Comparison of ENCODE assay signal across 11 cellular contexts in the genomic region with DNA sequence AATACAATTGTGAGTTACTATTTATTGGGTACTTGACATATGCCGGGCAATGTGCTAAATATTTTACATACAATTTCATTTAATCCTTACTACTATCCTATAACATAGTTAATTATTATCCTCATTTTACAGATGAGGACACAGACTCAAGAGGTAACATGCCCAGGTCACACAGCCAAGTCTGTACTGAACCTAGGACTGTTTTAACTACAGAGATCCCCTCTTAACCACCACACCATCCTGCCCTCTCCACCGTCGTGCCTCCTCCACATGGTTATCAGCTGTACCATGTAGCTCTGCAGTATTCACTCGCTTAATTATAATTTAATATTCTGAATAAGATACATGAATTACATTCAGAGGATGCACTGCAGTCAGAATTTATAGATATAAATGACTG. TPM values are rescaled to one million over a fixed set of nuclear protein-coding genes. Genes with fewer than 3 reads are reported as not detected.
A peak's percentile ranks its signal among the peaks of the same experiment; 100 is the strongest.
DNase-seq lines count a peak whose midpoint lies in the region; ATAC-seq and TF ChIP-seq lines count a peak whose summit lies in the region.
"Had no signal": no experiment of that assay in that cellular context is flagged by ENCODE, and none has a peak within 500 bp of the region (broad histone marks: within the 10 kb centered on the region; RNA-seq: fewer than 3 reads in every experiment).

No MANE protein-coding gene starts in this region.

- H3K36me3 Mint-ChIP-seq in activated CD8-positive, alpha-beta T cell treated with anti-CD3 and anti-CD28 coated beads for 36 hours (ENCODE audit: low read depth), result peaks cover 13% of the 10 kb centered on the region
- peaks cover 23% of the 10 kb centered on the region for H3K36me3 Mint-ChIP-seq in activated CD8-positive, alpha-beta T cell treated with anti-CD3 and anti-CD28 coated beads, Interleukin-2, amount 10 ng/mL, durations not matched to agents 7 days and 5 days (ENCODE audit: low read depth)
- peaks cover 22% of the 10 kb centered on the region for H3K36me3 Mint-ChIP-seq in effector memory CD8-positive, alpha-beta T cell (ENCODE audit: insufficient read depth)
- H3K36me3 Mint-ChIP-seq in stimulated activated memory B cell treated with anti-CD40 and anti-IgM and Interleukin-4, amounts not matched to agents 10 μg/mL and 1 μg/mL and 100 μg/mL, for 72 hours, result no peaks in the 10 kb centered on the region

- peak; percentile 35 for ATAC-seq in activated CD8-positive, alpha-beta T cell treated with anti-CD3 and anti-CD28 coated beads for 36 hours
- no peak for ATAC-seq in activated CD8-positive, alpha-beta T cell treated with anti-CD3 and anti-CD28 coated beads, Interleukin-2, amount 10 ng/mL, durations not matched to agents 7 days and 5 days
- ATAC-seq in HG03095 (IDR thresholded peaks at IDR 0.05; ENCODE audit: unreplicated experiment) (peak; percentile 33), GM19328 (IDR thresholded peaks at IDR 0.05; ENCODE audit: unreplicated experiment) (no peak), left ventricle myocardium superior (no peak)
- ATAC-seq in effector memory CD8-positive, alpha-beta T cell (replicated peaks), result no peak
- ATAC-seq in stimulated activated memory B cell treated with anti-CD40 and anti-IgM and Interleukin-4, amounts not matched to agents 10 μg/mL and 1 μg/mL and 100 μg/mL, for 72 hours, result no peak

- peak overlapping the region; percentile 52 for H3K27ac Mint-ChIP-seq in activated CD8-positive, alpha-beta T cell treated with anti-CD3 and anti-CD28 coated beads for 36 hours
- H3K27ac Mint-ChIP-seq in activated CD8-positive, alpha-beta T cell treated with anti-CD3 and anti-CD28 coated beads, Interleukin-2, amount 10 ng/mL, durations not matched to agents 7 days and 5 days, result no peak overlapping the region
- H3K27ac Mint-ChIP-seq in effector memory CD8-positive, alpha-beta T cell, result peak overlapping the region; percentile 2 to 57
- H3K27ac Mint-ChIP-seq in stimulated activated memory B cell treated with anti-CD40 and anti-IgM and Interleukin-4, amounts not matched to agents 10 μg/mL and 1 μg/mL and 100 μg/mL, for 72 hours, result peak overlapping the region; percentile 53

- H3K9me3 Mint-ChIP-seq in activated CD8-positive, alpha-beta T cell treated with anti-CD3 and anti-CD28 coated beads for 36 hours, result no peaks in the 10 kb centered on the region
- no peaks in the 10 kb centered on the region for H3K9me3 Mint-ChIP-seq in activated CD8-positive, alpha-beta T cell treated with anti-CD3 and anti-CD28 coated beads, Interleukin-2, amount 10 ng/mL, durations not matched to agents 7 days and 5 days (ENCODE audit: insufficient read depth)
- H3K9me3 Mint-ChIP-seq in effector memory CD8-positive, alpha-beta T cell, result no peaks in the 10 kb centered on the region
- H3K9me3 Mint-ChIP-seq in stimulated activated memory B cell treated with anti-CD40 and anti-IgM and Interleukin-4, amounts not matched to agents 10 μg/mL and 1 μg/mL and 100 μg/mL, for 72 hours, result no peaks in the 10 kb centered on the region

- intact Hi-C loops in activated CD8-positive, alpha-beta T cell treated with anti-CD3 and anti-CD28 coated beads for 36 hours (cut with micrococcal nuclease), result no loop called here
- intact Hi-C loops in left ventricle myocardium superior (cut with micrococcal nuclease), result no loop called here

- POLR2A ChIA-PET in activated CD8-positive, alpha-beta T cell treated with anti-CD3 and anti-CD28 coated beads for 36 hours (lab: Charles Lee), result interaction anchor here (0.9 kb wide), 1 partner anchor 10 kb away, joined by 4 read pairs; no protein-coding TSS in a partner anchor
- POLR2A ChIA-PET in activated CD8-positive, alpha-beta T cell treated with anti-CD3 and anti-CD28 coated beads, Interleukin-2, amount 10 ng/mL, durations not matched to agents 7 days and 5 days (lab: Charles Lee), result interaction anchor here (0.6 kb wide), 1 partner anchor 63 kb away, joined by 3 read pairs; no protein-coding TSS in a partner anchor

- H3K27me3 Mint-ChIP-seq in activated CD8-positive, alpha-beta T cell treated with anti-CD3 and anti-CD28 coated beads for 36 hours, result no peaks in the 10 kb centered on the region
- H3K27me3 Mint-ChIP-seq in activated CD8-positive, alpha-beta T cell treated with anti-CD3 and anti-CD28 coated beads, Interleukin-2, amount 10 ng/mL, durations not matched to agents 7 days and 5 days (ENCODE audit: low read depth), result no peaks in the 10 kb centered on the region
- no peaks in the 10 kb centered on the region for H3K27me3 Mint-ChIP-seq in effector memory CD8-positive, alpha-beta T cell
- H3K27me3 Mint-ChIP-seq in stimulated activated memory B cell treated with anti-CD40 and anti-IgM and Interleukin-4, amounts not matched to agents 10 μg/mL and 1 μg/mL and 100 μg/mL, for 72 hours, result no peaks in the 10 kb centered on the region

- peak; percentile 31 for DNase-seq in activated CD8-positive, alpha-beta T cell treated with anti-CD3 and anti-CD28 coated beads for 36 hours
- no peak for DNase-seq in activated CD8-positive, alpha-beta T cell treated with anti-CD3 and anti-CD28 coated beads, Interleukin-2, amount 10 ng/mL, durations not matched to agents 7 days and 5 days
- DNase-seq in effector memory CD8-positive, alpha-beta T cell, result no peak
- no peak for DNase-seq in DMS 273 (lab: John Stamatoyannopoulos, UW; ENCODE audit: unreplicated experiment)
- DNase-seq in left ventricle myocardium superior, result no peak
- DNase-seq: colonic mucosa, NCI-H187 treated with DMSO at 0.1 percent for 48 hours, SIG-M5 had no signal

- no peak for TF ChIP-seq CTCF in activated CD8-positive, alpha-beta T cell treated with anti-CD3 and anti-CD28 coated beads for 36 hours (IDR thresholded peaks at IDR 0.05)

- peak overlapping the region; percentile 19 for H3K4me3 Mint-ChIP-seq in activated CD8-positive, alpha-beta T cell treated with anti-CD3 and anti-CD28 coated beads for 36 hours
- no peak overlapping the region for H3K4me3 Mint-ChIP-seq in activated CD8-positive, alpha-beta T cell treated with anti-CD3 and anti-CD28 coated beads, Interleukin-2, amount 10 ng/mL, durations not matched to agents 7 days and 5 days
- H3K4me3 Mint-ChIP-seq in effector memory CD8-positive, alpha-beta T cell, result peak overlapping the region; percentile 83 to 88
- no peak overlapping the region for H3K4me3 Mint-ChIP-seq in stimulated activated memory B cell treated with anti-CD40 and anti-IgM and Interleukin-4, amounts not matched to agents 10 μg/mL and 1 μg/mL and 100 μg/mL, for 72 hours

- H3K4me1 Mint-ChIP-seq in activated CD8-positive, alpha-beta T cell treated with anti-CD3 and anti-CD28 coated beads for 36 hours (ENCODE audit: low read depth), result peaks cover 71% of the 10 kb centered on the region
- peaks cover 71% of the 10 kb centered on the region for H3K4me1 Mint-ChIP-seq in activated CD8-positive, alpha-beta T cell treated with anti-CD3 and anti-CD28 coated beads, Interleukin-2, amount 10 ng/mL, durations not matched to agents 7 days and 5 days (ENCODE audit: low read depth)
- H3K4me1 Mint-ChIP-seq in effector memory CD8-positive, alpha-beta T cell (ENCODE audit: low read depth in 2 of 2), result peaks cover 35 to 78% of the 10 kb centered on the region in 2 donors
- peaks cover 70% of the 10 kb centered on the region for H3K4me1 Mint-ChIP-seq in stimulated activated memory B cell treated with anti-CD40 and anti-IgM and Interleukin-4, amounts not matched to agents 10 μg/mL and 1 μg/mL and 100 μg/mL, for 72 hours

- CTCF ChIA-PET in activated CD8-positive, alpha-beta T cell treated with anti-CD3 and anti-CD28 coated beads for 36 hours (lab: Charles Lee), result no interaction called here
- CTCF ChIA-PET in activated CD8-positive, alpha-beta T cell treated with anti-CD3 and anti-CD28 coated beads, Interleukin-2, amount 10 ng/mL, durations not matched to agents 7 days and 5 days (lab: Charles Lee), result interaction anchor here (0.9 to 3.8 kb wide), 2 partner anchors 10 to 16 kb away, joined by 3 to 19 read pairs; no protein-coding TSS in a partner anchor

RNA-seq across cellular contexts. Expression of gene RAB14, which starts 5.3 kb away (rescaled TPM):
- total RNA-seq in activated CD8-positive, alpha-beta T cell treated with anti-CD3 and anti-CD28 coated beads for 36 hours, result 10 to 100 TPM; 54.3 to 55.5 TPM
- 10 to 100 TPM; 56.7 to 68.2 TPM for total RNA-seq in activated CD8-positive, alpha-beta T cell treated with anti-CD3 and anti-CD28 coated beads, Interleukin-2, amount 10 ng/mL, durations not matched to agents 7 days and 5 days
- total RNA-seq in left ventricle myocardium superior, result 57.7 TPM

Comparison
In these comparisons a context has a peak if more than half of its experiments do, and no peak if none do; other contexts are left out.
1. ATAC-seq: peak in activated CD8-positive, alpha-beta T cell treated with anti-CD3 and anti-CD28 coated beads for 36 hours (single experiment) and HG03095 (single experiment); none in activated CD8-positive, alpha-beta T cell treated with anti-CD3 and anti-CD28 coated beads, Interleukin-2, amount 10 ng/mL, durations not matched to agents 7 days and 5 days (single experiment), effector memory CD8-positive, alpha-beta T cell (single experiment), stimulated activated memory B cell treated with anti-CD40 and anti-IgM and Interleukin-4, amounts not matched to agents 10 μg/mL and 1 μg/mL and 100 μg/mL, for 72 hours (single experiment), GM19328 (single experiment) and left ventricle myocardium superior (single experiment).
2. H3K4me3 Mint-ChIP-seq: peak in activated CD8-positive, alpha-beta T cell treated with anti-CD3 and anti-CD28 coated beads for 36 hours (single experiment) and effector memory CD8-positive, alpha-beta T cell (2 of 2); none in activated CD8-positive, alpha-beta T cell treated with anti-CD3 and anti-CD28 coated beads, Interleukin-2, amount 10 ng/mL, durations not matched to agents 7 days and 5 days (single experiment) and stimulated activated memory B cell treated with anti-CD40 and anti-IgM and Interleukin-4, amounts not matched to agents 10 μg/mL and 1 μg/mL and 100 μg/mL, for 72 hours (single experiment).